Comparison of ENCODE assay signal across 1 cellular context in the genomic region with DNA sequence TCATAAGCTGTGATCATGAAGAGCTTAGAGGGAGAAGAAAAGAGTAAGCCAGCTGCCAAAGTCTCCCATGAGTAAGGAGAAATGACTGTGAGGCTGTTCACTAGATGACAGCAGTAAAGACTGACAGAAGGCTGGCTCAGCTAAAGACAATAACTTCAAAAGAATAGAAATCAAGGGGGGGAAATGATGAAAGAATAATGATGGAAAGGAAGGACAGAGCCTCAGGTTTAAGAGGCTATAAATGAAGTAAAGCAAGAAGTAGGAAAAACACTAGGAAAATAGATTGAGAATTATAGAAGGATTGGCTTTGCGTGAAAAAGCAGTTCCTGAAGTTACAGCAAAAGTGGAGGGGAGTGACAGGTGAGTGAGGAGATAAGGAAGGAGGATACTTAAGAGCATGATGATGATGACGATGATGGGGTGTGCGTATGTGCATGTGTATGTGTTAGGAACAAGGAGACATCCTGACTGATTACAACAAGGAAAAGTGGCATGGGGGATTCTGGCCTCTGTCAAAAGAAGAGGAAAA.
TF ChIP-seq lines count a peak whose summit lies in the region.

No MANE protein-coding gene starts in this region.

TF ChIP-seq in GM12878, 131 proteins besides CTCF, POLR2A, EP300 and RAD21:
- TF ChIP-seq MYB (IDR thresholded peaks at IDR 0.05; ENCODE audit: borderline replicate concordance, low read depth, low read length) (no peak), BRCA1 (IDR thresholded peaks at IDR 0.05; ENCODE audit: low read depth, low read length) (no peak), PAX8 (IDR thresholded peaks at IDR 0.05) (no peak)
- TF ChIP-seq, protein P1, sequence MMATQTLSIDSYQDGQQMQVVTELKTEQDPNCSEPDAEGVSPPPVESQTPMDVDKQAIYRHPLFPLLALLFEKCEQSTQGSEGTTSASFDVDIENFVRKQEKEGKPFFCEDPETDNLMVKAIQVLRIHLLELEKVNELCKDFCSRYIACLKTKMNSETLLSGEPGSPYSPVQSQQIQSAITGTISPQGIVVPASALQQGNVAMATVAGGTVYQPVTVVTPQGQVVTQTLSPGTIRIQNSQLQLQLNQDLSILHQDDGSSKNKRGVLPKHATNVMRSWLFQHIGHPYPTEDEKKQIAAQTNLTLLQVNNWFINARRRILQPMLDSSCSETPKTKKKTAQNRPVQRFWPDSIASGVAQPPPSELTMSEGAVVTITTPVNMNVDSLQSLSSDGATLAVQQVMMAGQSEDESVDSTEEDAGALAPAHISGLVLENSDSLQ (IDR thresholded peaks at IDR 0.05) = peak; percentile 15; the same call in 1 of the 2 replicates
- TF ChIP-seq, protein P2, sequence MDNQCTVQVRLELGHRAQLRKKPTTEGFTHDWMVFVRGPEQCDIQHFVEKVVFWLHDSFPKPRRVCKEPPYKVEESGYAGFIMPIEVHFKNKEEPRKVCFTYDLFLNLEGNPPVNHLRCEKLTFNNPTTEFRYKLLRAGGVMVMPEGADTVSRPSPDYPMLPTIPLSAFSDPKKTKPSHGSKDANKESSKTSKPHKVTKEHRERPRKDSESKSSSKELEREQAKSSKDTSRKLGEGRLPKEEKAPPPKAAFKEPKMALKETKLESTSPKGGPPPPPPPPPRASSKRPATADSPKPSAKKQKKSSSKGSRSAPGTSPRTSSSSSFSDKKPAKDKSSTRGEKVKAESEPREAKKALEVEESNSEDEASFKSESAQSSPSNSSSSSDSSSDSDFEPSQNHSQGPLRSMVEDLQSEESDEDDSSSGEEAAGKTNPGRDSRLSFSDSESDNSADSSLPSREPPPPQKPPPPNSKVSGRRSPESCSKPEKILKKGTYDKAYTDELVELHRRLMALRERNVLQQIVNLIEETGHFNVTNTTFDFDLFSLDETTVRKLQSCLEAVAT (IDR thresholded peaks at IDR 0.05) = 0 out of 2 replicates have a peak, but pooled peaks have one; percentile 26
